In genomic region chr12:68227356-68227755, GRCh38 we compare ENCODE assay signal across 28 cellular contexts. TPM values are rescaled to one million over a fixed set of nuclear protein-coding genes. Genes with fewer than 3 reads are reported as not detected.
"Had no signal": no experiment of that assay in that cellular context is flagged by ENCODE, and none has a peak within 500 bp of the region (broad histone marks: within the 10 kb centered on the region; RNA-seq: fewer than 3 reads in every experiment).

No MANE protein-coding gene starts in this region.

- DNase-seq: activated CD4-positive, alpha-beta memory T cell treated with anti-CD3 and anti-CD28 coated beads for 36 hours; activated CD4-positive, alpha-beta T cell treated with anti-CD3 and anti-CD28 coated beads, Interleukin-2, amount 50 U/mL, for 1 hour; activated CD8-positive, alpha-beta memory T cell treated with anti-CD3 and anti-CD28 coated beads, Interleukin-2, amount 50 U/mL, for 4 hours; activated gamma-delta T cell treated with Interleukin-2 at 50 U/mL for 16 hours; activated naive CD4-positive, alpha-beta T cell treated with anti-CD3 and anti-CD28 coated beads for 36 hours; activated T-cell treated with anti-CD3 and anti-CD28 coated beads for 4 hours; activated T-cell treated with anti-CD3 and anti-CD28 coated beads, Interleukin-2, amount 50 U/mL, for 4 hours; adrenal gland; caudate nucleus; cerebellar nuclear complex; NCI-H1105; NCI-H1417 treated with DMSO at 0.1 percent for 48 hours; NCI-H187 treated with DMSO at 0.1 percent for 48 hours; NCI-H2081; NCI-H2171 treated with DMSO at 0.1 percent for 48 hours; NCI-H2227 treated with DMSO at 0.1 percent for 48 hours; NCI-H446; NCI-H510A treated with DMSO at 0.1 percent for 48 hours; NCI-H526 treated with DMSO at 0.1 percent for 48 hours; NCI-H774; SHP77; SJCRH30 had no signal

- H3K36me3 ChIP-seq: adrenal gland, SJCRH30 had no signal

- H3K27me3 ChIP-seq: SJCRH30 had no signal

- H3K9me3 ChIP-seq: adrenal gland, SJCRH30 had no signal

- H3K4me3 ChIP-seq: adrenal gland, SJCRH30, SK-N-MC had no signal

- H3K27ac ChIP-seq: adrenal gland, SJCRH30, SK-N-MC had no signal

- ATAC-seq: activated naive CD4-positive, alpha-beta T cell treated with anti-CD3 and anti-CD28 coated beads, Interleukin-2, amount 50 U/mL, for 72 hours; activated T-cell treated with anti-CD3 and anti-CD28 coated beads, Interleukin-2, amount 50 U/mL, for 4 hours; Panc1 had no signal

- H3K4me1 ChIP-seq: adrenal gland had no signal

RNA-seq across cellular contexts. Expression of gene IL26, which starts 1.7 kb away (rescaled TPM):
- total RNA-seq: adrenal gland, bronchial epithelial cell, MCF 10A, RPMI7951, SJCRH30 had no signal
- polyA plus RNA-seq: adrenal gland had no signal

RNA-seq across cellular contexts. Expression of gene IL22, which starts 26.0 kb away (rescaled TPM):
- total RNA-seq: adrenal gland, bronchial epithelial cell, MCF 10A, RPMI7951, SJCRH30 had no signal
- polyA plus RNA-seq: adrenal gland had no signal
